Comparison of ENCODE assay signal across 10 cellular contexts in the genomic region with DNA sequence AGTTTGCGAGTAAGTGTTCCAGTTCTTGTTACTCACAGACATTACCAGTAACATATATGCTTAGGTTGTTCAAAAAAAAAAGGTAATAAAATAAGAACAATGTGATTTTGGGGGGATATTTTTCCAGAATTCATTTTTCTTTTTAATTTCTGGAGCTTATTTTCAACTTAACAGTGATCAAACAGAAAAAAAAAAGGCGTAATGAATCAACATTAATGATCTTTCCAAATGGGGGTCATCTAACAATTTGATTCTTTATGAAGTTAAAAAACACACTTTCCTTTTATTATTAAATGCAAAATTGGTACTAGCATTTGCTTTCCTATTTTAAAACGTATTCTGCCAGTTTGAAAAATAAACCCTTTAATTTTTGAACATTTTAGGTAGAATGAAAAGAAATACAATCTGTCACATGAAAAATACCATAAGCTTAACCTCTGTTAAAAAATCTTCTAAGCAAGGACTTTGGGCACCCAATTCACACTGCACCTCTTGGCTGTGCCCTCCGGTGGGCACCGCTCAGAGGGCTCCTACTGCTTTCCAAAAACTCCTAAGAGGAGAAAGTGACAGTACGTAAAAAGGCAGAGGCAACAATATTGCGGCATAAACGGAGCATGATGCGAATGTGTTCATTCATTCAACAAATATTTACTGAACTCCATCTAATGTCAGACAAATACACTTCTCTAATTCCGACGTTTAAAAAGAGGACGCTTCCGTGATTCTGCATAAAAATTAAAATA. TPM values are rescaled to one million over a fixed set of nuclear protein-coding genes. Genes with fewer than 3 reads are reported as not detected.
"Had no signal": no experiment of that assay in that cellular context is flagged by ENCODE, and none has a peak within 500 bp of the region (broad histone marks: within the 10 kb centered on the region; RNA-seq: fewer than 3 reads in every experiment).

No MANE protein-coding gene starts in this region.

- H3K4me3 ChIP-seq: GM23248, HAP-1 had no signal

- H3K4me3 Mint-ChIP-seq: HFFc6, IgD-negative memory B cell had no signal

- H3K9ac ChIP-seq: GM23248 had no signal

- H3K27ac Mint-ChIP-seq: HFFc6 had no signal

- H3K36me3 ChIP-seq: HAP-1 had no signal

- H3K9me3 Mint-ChIP-seq: HFFc6 had no signal

- FAIRE-seq: HTR-8/SVneo had no signal

- H3K9me3 ChIP-seq: HAP-1 had no signal

- H2AFZ ChIP-seq: GM23248 had no signal

- ATAC-seq: HCT116 had no signal

- DNase-seq: GM23248, GOT3, H7, HFFc6, KG1 had no signal

- H3K27ac ChIP-seq: GM23248 had no signal

RNA-seq across cellular contexts. Expression of a gene that starts 32.6 kb away (rescaled TPM):
- total RNA-seq: GM23248, HFFc6, HT-29 had no signal
- polyA plus RNA-seq: GM23248, IgD-negative memory B cell had no signal

RNA-seq across cellular contexts. Expression of a gene that starts 55.8 kb away (rescaled TPM):
- total RNA-seq: GM23248, H7, HFFc6, HT-29 had no signal
- polyA plus RNA-seq: GM23248, IgD-negative memory B cell had no signal
